In the genomic region with DNA sequence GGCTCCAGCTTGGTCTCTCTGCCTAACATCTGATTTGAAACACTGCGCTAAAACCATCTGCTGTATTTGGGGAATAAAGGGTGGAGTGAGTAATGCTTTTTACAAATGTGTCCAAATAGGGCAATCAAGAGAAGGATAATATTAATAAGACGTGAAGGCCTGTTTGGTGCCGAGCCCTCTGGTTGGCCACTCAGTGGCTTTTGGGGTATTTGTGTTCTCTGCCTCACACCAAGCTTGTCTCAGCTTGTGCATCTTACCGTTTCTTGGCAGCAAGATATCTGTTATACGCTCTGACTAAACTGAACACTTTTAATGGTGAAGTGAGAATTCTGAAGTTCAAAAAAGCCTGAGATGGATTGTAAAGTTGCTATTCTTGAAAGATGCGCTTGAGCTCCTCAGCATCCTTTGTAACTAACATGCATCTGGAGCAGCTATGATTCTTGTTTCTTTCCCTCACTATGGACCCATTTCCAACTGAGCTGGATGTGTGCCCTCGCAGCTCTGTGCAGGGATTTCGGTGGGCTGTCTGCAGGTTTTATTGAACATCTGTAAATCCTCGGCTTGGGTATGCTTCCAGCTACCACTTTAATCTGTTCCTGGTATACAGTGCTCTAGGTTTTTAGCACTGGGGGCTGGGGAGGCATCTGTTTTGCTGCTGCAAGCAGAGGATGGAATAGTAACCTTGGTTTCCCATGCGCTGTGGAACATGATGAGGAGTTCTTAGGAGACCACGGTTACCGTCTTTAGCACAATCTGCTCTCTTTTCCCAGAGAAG, we compare ENCODE assay signal across 27 cellular contexts.
"Had no signal": no experiment of that assay in that cellular context is flagged by ENCODE, and none has a peak within 500 bp of the region (broad histone marks: within the 10 kb centered on the region; RNA-seq: fewer than 3 reads in every experiment).

No MANE protein-coding gene starts in this region.

- H3K4me1 Mint-ChIP-seq: activated naive CD4-positive, alpha-beta T cell treated with anti-CD3 and anti-CD28 coated beads, Interleukin-2, amount 50 U/mL, for 24 hours; activated T-helper 17 cell treated with anti-CD3 and anti-CD28 coated beads, Interleukin-2, amount 50 U/mL, for 72 hours; memory B cell; naive thymus-derived CD8-positive, alpha-beta T cell; neural crest cell had no signal

- H3K4me3 ChIP-seq: gastroesophageal sphincter, thoracic aorta, vagina had no signal

- DNase-seq: activated CD4-positive, alpha-beta T cell treated with anti-CD3 and anti-CD28 coated beads for 1 hour; activated CD4-positive, alpha-beta T cell treated with anti-CD3 and anti-CD28 coated beads, Interleukin-2, amount 50 U/mL, for 1 hour; activated CD8-positive, alpha-beta T cell treated with anti-CD3 and anti-CD28 coated beads for 36 hours; activated gamma-delta T cell treated with Interleukin-2 at 50 U/mL for 16 hours; activated T-cell treated with anti-CD3 and anti-CD28 coated beads, Interleukin-2, amount 50 U/mL, for 4 hours; dermis blood vessel endothelial cell; effector CD4-positive, alpha-beta T cell; head of caudate nucleus; kidney; left colon; midbrain; naive thymus-derived CD8-positive, alpha-beta T cell; nucleus accumbens; right cardiac atrium; stimulated activated CD4-positive, alpha-beta T cell treated with anti-CD3 and anti-CD28 coated beads, Interleukin-15, amount 100 ng/mL, for 24 hours; stimulated activated CD4-positive, alpha-beta T cell treated with anti-CD3 and anti-CD28 coated beads, Interleukin-2, amount 100 ng/mL, for 24 hours; stimulated activated naive CD4-positive, alpha-beta T cell treated with Interleukin-2 at 50 U/mL for 16 hours; trophoblast cell had no signal

- ATAC-seq: activated CD8-positive, alpha-beta T cell treated with anti-CD3 and anti-CD28 coated beads for 36 hours; activated T-cell treated with anti-CD3 and anti-CD28 coated beads, Interleukin-2, amount 50 U/mL, for 4 hours; activated T-helper 17 cell treated with anti-CD3 and anti-CD28 coated beads, Interleukin-2, amount 50 U/mL, for 72 hours; gastroesophageal sphincter; left colon; naive thymus-derived CD8-positive, alpha-beta T cell; right cardiac atrium had no signal

- H3K36me3 Mint-ChIP-seq: activated naive CD4-positive, alpha-beta T cell treated with anti-CD3 and anti-CD28 coated beads, Interleukin-2, amount 50 U/mL, for 24 hours; memory B cell; naive thymus-derived CD8-positive, alpha-beta T cell had no signal

- H3K9me3 Mint-ChIP-seq: activated CD8-positive, alpha-beta T cell treated with anti-CD3 and anti-CD28 coated beads for 36 hours; neural crest cell had no signal

- H3K27me3 Mint-ChIP-seq: activated CD8-positive, alpha-beta T cell treated with anti-CD3 and anti-CD28 coated beads for 36 hours; activated naive CD4-positive, alpha-beta T cell treated with anti-CD3 and anti-CD28 coated beads, Interleukin-2, amount 50 U/mL, for 24 hours; activated T-helper 17 cell treated with anti-CD3 and anti-CD28 coated beads, Interleukin-2, amount 50 U/mL, for 72 hours; memory B cell; naive thymus-derived CD8-positive, alpha-beta T cell had no signal

- H3K27ac Mint-ChIP-seq: activated CD8-positive, alpha-beta T cell treated with anti-CD3 and anti-CD28 coated beads for 36 hours; activated naive CD4-positive, alpha-beta T cell treated with anti-CD3 and anti-CD28 coated beads, Interleukin-2, amount 50 U/mL, for 24 hours; activated T-helper 17 cell treated with anti-CD3 and anti-CD28 coated beads, Interleukin-2, amount 50 U/mL, for 72 hours; memory B cell; naive thymus-derived CD8-positive, alpha-beta T cell; T-helper 1 cell treated with Interleukin-12 subunit alpha and Interleukin-12 subunit beta and Interleukin-4 antibody, amounts not matched to agents 30 μg/mL and 1 μg/mL, for 36 hours had no signal

- H3K4me3 Mint-ChIP-seq: activated CD8-positive, alpha-beta T cell treated with anti-CD3 and anti-CD28 coated beads for 36 hours; activated naive CD4-positive, alpha-beta T cell treated with anti-CD3 and anti-CD28 coated beads, Interleukin-2, amount 50 U/mL, for 24 hours; activated T-cell treated with anti-CD3 and anti-CD28 coated beads, Interleukin-2, amount 50 U/mL, for 4 hours; activated T-helper 17 cell treated with anti-CD3 and anti-CD28 coated beads, Interleukin-2, amount 50 U/mL, for 72 hours; memory B cell; naive thymus-derived CD8-positive, alpha-beta T cell; neural crest cell; T-helper 1 cell treated with Interleukin-12 subunit alpha and Interleukin-12 subunit beta and Interleukin-4 antibody, amounts not matched to agents 30 μg/mL and 1 μg/mL, for 36 hours; WTC11 had no signal
